1 cellular context compared by ENCODE assay signal in the genomic region with DNA sequence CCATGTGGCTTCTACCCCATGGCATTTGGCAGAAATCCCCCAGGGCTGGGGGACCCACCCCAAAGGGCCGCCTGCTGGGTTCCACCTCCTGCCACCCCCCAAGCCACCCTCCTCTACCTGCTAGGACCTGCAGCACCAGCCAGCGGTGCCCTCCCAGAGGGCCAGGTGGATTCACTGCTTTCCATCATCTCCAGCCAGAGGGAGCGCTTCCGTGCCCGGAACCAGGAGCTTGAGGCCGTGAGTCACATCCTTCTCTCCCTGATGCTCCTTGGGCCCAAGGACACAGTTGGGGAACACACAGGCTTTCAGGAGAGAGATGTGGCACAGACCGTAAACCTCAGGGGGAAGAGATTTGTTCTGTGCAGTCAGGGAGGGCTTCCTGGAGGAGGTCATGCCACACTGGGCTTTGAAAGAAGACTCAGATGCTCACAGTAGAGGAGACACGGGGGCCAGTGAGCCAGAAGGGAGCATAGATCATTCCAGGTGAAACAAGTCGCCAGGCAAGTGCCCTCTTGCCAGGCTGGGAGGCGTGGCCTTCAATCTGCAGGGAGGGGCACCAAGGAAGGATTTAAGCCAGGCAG.
TF ChIP-seq lines count a peak whose summit lies in the region.

No MANE protein-coding gene starts in this region.

TF ChIP-seq in H1, 55 proteins besides CTCF, POLR2A, EP300 and RAD21 (continued from another document):
- TF ChIP-seq, protein P1, sequence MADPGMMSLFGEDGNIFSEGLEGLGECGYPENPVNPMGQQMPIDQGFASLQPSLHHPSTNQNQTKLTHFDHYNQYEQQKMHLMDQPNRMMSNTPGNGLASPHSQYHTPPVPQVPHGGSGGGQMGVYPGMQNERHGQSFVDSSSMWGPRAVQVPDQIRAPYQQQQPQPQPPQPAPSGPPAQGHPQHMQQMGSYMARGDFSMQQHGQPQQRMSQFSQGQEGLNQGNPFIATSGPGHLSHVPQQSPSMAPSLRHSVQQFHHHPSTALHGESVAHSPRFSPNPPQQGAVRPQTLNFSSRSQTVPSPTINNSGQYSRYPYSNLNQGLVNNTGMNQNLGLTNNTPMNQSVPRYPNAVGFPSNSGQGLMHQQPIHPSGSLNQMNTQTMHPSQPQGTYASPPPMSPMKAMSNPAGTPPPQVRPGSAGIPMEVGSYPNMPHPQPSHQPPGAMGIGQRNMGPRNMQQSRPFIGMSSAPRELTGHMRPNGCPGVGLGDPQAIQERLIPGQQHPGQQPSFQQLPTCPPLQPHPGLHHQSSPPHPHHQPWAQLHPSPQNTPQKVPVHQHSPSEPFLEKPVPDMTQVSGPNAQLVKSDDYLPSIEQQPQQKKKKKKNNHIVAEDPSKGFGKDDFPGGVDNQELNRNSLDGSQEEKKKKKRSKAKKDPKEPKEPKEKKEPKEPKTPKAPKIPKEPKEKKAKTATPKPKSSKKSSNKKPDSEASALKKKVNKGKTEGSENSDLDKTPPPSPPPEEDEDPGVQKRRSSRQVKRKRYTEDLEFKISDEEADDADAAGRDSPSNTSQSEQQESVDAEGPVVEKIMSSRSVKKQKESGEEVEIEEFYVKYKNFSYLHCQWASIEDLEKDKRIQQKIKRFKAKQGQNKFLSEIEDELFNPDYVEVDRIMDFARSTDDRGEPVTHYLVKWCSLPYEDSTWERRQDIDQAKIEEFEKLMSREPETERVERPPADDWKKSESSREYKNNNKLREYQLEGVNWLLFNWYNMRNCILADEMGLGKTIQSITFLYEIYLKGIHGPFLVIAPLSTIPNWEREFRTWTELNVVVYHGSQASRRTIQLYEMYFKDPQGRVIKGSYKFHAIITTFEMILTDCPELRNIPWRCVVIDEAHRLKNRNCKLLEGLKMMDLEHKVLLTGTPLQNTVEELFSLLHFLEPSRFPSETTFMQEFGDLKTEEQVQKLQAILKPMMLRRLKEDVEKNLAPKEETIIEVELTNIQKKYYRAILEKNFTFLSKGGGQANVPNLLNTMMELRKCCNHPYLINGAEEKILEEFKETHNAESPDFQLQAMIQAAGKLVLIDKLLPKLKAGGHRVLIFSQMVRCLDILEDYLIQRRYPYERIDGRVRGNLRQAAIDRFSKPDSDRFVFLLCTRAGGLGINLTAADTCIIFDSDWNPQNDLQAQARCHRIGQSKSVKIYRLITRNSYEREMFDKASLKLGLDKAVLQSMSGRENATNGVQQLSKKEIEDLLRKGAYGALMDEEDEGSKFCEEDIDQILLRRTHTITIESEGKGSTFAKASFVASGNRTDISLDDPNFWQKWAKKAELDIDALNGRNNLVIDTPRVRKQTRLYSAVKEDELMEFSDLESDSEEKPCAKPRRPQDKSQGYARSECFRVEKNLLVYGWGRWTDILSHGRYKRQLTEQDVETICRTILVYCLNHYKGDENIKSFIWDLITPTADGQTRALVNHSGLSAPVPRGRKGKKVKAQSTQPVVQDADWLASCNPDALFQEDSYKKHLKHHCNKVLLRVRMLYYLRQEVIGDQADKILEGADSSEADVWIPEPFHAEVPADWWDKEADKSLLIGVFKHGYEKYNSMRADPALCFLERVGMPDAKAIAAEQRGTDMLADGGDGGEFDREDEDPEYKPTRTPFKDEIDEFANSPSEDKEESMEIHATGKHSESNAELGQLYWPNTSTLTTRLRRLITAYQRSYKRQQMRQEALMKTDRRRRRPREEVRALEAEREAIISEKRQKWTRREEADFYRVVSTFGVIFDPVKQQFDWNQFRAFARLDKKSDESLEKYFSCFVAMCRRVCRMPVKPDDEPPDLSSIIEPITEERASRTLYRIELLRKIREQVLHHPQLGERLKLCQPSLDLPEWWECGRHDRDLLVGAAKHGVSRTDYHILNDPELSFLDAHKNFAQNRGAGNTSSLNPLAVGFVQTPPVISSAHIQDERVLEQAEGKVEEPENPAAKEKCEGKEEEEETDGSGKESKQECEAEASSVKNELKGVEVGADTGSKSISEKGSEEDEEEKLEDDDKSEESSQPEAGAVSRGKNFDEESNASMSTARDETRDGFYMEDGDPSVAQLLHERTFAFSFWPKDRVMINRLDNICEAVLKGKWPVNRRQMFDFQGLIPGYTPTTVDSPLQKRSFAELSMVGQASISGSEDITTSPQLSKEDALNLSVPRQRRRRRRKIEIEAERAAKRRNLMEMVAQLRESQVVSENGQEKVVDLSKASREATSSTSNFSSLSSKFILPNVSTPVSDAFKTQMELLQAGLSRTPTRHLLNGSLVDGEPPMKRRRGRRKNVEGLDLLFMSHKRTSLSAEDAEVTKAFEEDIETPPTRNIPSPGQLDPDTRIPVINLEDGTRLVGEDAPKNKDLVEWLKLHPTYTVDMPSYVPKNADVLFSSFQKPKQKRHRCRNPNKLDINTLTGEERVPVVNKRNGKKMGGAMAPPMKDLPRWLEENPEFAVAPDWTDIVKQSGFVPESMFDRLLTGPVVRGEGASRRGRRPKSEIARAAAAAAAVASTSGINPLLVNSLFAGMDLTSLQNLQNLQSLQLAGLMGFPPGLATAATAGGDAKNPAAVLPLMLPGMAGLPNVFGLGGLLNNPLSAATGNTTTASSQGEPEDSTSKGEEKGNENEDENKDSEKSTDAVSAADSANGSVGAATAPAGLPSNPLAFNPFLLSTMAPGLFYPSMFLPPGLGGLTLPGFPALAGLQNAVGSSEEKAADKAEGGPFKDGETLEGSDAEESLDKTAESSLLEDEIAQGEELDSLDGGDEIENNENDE (IDR thresholded peaks at IDR 0.05; ENCODE audit: insufficient replicate concordance, low read length) = no peak
- no peak for TF ChIP-seq SP1 (IDR thresholded peaks at IDR 0.05; ENCODE audit: low read depth, low read length)
- no peak for TF ChIP-seq SIRT6 (IDR thresholded peaks at IDR 0.05; ENCODE audit: low read length)
- no peak for TF ChIP-seq USF2 (IDR thresholded peaks at IDR 0.05; ENCODE audit: low read length)
- TF ChIP-seq KDM4A (IDR thresholded peaks at IDR 0.05; ENCODE audit: low read depth, low read length, severe bottlenecking) = no peak
- TF ChIP-seq, protein P2, sequence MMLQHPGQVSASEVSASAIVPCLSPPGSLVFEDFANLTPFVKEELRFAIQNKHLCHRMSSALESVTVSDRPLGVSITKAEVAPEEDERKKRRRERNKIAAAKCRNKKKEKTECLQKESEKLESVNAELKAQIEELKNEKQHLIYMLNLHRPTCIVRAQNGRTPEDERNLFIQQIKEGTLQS (IDR thresholded peaks at IDR 0.05; ENCODE audit: insufficient read depth, low read depth, low read length) = no peak
- TF ChIP-seq SUZ12 (IDR thresholded peaks at IDR 0.05; ENCODE audit: low read length) = no peak
- TF ChIP-seq PHF8 (conservative IDR thresholded peaks at IDR 0.05; ENCODE audit: low read depth, low read length) = no peak
- no peak for TF ChIP-seq ATF2 (IDR thresholded peaks at IDR 0.05; ENCODE audit: low read length)
- TF ChIP-seq SIN3A (conservative IDR thresholded peaks at IDR 0.05 in 1 of 2, IDR thresholded peaks at IDR 0.05 in 1 of 2; ENCODE audit: low read depth in 1 of 2, low read length in 2 of 2) = no peak
- TF ChIP-seq CBX8 (IDR thresholded peaks at IDR 0.05; ENCODE audit: borderline replicate concordance, low read depth, low read length) = no peak
- TF ChIP-seq FOSL1 (IDR thresholded peaks at IDR 0.05; ENCODE audit: insufficient read depth, low read depth, low read length) = no peak
- no peak for TF ChIP-seq RNF2 (IDR thresholded peaks at IDR 0.05; ENCODE audit: borderline replicate concordance, low read depth, low read length, missing control alignments, poor library complexity, severe bottlenecking)
- TF ChIP-seq BCL11A (IDR thresholded peaks at IDR 0.05; ENCODE audit: low read depth in 2 of 2, low read length in 2 of 2) = no peak
